ENCODE assay signal across 12 cellular contexts in the genomic region with DNA sequence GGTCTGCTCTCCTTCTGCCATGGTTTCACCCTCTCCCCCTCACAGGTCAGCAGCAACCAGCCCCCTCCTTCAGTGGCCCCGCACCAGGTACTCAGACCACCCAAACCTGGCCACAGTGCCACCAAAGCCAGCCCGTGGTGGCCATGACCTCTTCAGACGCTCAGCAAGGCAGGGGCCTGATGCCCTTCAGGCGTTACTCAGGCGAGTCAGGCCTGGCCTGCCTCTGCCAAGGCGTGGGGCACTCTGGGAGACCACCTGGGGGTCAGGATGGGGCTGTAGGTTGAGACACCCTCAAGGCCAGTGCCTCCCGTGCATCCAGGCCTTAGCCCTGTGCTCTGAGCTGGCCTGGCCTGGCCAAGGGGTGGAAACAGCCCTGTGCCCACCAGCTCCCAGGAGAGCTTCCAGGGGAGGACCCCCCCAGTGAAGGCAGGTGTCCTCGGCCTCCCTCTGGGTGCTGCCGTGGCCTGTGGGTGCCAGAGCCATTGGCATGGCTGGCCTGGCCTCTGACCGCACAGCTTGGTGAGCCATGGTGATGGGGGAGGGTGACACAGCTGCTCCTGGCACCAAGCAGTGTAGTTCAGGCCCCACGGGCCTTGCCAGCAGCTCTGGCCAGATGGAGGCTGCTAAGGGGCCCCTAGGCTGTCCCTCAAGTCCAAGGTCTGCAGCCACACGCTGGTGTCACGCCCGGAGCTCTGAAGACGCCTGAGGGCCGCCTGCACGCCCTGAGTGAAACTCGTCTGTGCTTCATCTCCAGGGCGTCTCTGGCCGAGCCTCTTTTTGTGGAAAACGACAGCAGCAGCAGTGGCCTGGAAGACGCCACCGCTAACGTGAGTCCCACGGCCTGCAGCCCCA. TPM values are rescaled to one million over a fixed set of nuclear protein-coding genes. Genes with fewer than 3 reads are reported as not detected.
DNase-seq lines count a peak whose midpoint lies in the region; ATAC-seq and TF ChIP-seq lines count a peak whose summit lies in the region.
"Had no signal": no experiment of that assay in that cellular context is flagged by ENCODE, and none has a peak within 500 bp of the region (broad histone marks: within the 10 kb centered on the region; RNA-seq: fewer than 3 reads in every experiment).

No MANE protein-coding gene starts in this region.

- H3K27ac ChIP-seq in BLaER1: peak overlapping the region; percentile 31
- peak overlapping the region; percentile 99 for H3K27ac ChIP-seq in RWPE1
- H3K27ac ChIP-seq in gastroesophageal sphincter: peak overlapping the region in 3 of 4 donors; percentile 31 to 77 (median 33)
- no peak overlapping the region for H3K27ac ChIP-seq in neuronal stem cell (replicated peaks; ENCODE audit: low read length)

- no peak overlapping the region for H2AFZ ChIP-seq in neuronal stem cell (ENCODE audit: low read length)

- no peak overlapping the region for H2AK5ac ChIP-seq in neuronal stem cell (ENCODE audit: low read depth, low read length)

- H2BK15ac ChIP-seq in neuronal stem cell (ENCODE audit: low read length): no peak overlapping the region

- H3K9me3 ChIP-seq in BLaER1 (no peaks in the 10 kb centered on the region), gastroesophageal sphincter (no peaks in the 10 kb centered on the region), neuronal stem cell (replicated peaks in 1 of 2; ENCODE audit: control insufficient read depth in 2 of 2, insufficient read depth in 1 of 2, low read depth in 1 of 2, low read length in 2 of 2) (no peaks in the 10 kb centered on the region)
- H3K9me3 ChIP-seq: SK-N-SH had no signal

- TF ChIP-seq CTCF in RWPE1 (conservative IDR thresholded peaks at IDR 0.05; ENCODE audit: low read depth) (no peak), gastroesophageal sphincter (IDR thresholded peaks at IDR 0.05) (no peak)

- H3K9ac ChIP-seq in BLaER1 (peak overlapping the region; percentile 34; the same call in 1 of the 2 replicates), neuronal stem cell (ENCODE audit: low read depth, low read length, poor library complexity) (peak overlapping the region; percentile 77)
- H3K9ac ChIP-seq: SK-N-SH had no signal

- POLR2A ChIA-PET in RWPE1 (lab: Yijun Ruan, JAX; ENCODE audit: low non-redundant PET): interaction anchor here (1.1 kb wide), 1 partner anchor 16 kb away, joined by 3 read pairs; a partner anchor contains a TSS

- TF ChIP-seq POLR2A in gastroesophageal sphincter (IDR thresholded peaks at IDR 0.05): no peak

- no peaks in the 10 kb centered on the region for H3K27me3 ChIP-seq in BLaER1
- H3K27me3 ChIP-seq in gastroesophageal sphincter: no peaks in the 10 kb centered on the region
- H3K27me3 ChIP-seq in neuronal stem cell (ENCODE audit: control insufficient read depth in 3 of 3, insufficient read depth in 3 of 3, low read depth in 1 of 3, low read length in 3 of 3): no peaks in the 10 kb centered on the region

- no peak overlapping the region for H2BK12ac ChIP-seq in neuronal stem cell (ENCODE audit: low read length)

- TF ChIP-seq EP300 in gastroesophageal sphincter (IDR thresholded peaks at IDR 0.05): no peak

- H3K4me1 ChIP-seq in BLaER1: peaks cover 71% of the 10 kb centered on the region
- peaks cover 3 to 89% (median 37%) of the 10 kb centered on the region in 3 donors for H3K4me1 ChIP-seq in gastroesophageal sphincter
- peaks cover 3 to 32% of the 10 kb centered on the region in 2 donors for H3K4me1 ChIP-seq in neuronal stem cell (ENCODE audit: control insufficient read depth in 2 of 2, insufficient read depth in 1 of 2, low read depth in 1 of 2, low read length in 2 of 2)

- H3K18ac ChIP-seq in neuronal stem cell (ENCODE audit: low read length): no peak overlapping the region

- ATAC-seq in gastroesophageal sphincter (no peak), HG03571 (IDR thresholded peaks at IDR 0.05; ENCODE audit: unreplicated experiment) (no peak), HG03280 (IDR thresholded peaks at IDR 0.05; ENCODE audit: unreplicated experiment) (no peak)

- H3K23ac ChIP-seq in neuronal stem cell (ENCODE audit: low read depth, low read length, poor library complexity): peak overlapping the region; percentile 61

- H2BK120ac ChIP-seq in neuronal stem cell (ENCODE audit: low read depth, low read length): no peak overlapping the region

- H3K4me2 ChIP-seq in BLaER1 (peak overlapping the region; percentile 42; the same call in 1 of the 2 replicates), neuronal stem cell (ENCODE audit: insufficient read depth, low read length, poor library complexity, severe bottlenecking) (no peak overlapping the region)
- H3K4me2 ChIP-seq: SK-N-SH had no signal

- CTCF ChIA-PET in RWPE1 (lab: Yijun Ruan, JAX): interaction anchor here (0.7 kb wide), 1 partner anchor 10 kb away, joined by 3 read pairs; no protein-coding TSS in a partner anchor

- H3K4ac ChIP-seq in neuronal stem cell (ENCODE audit: low read length): no peak overlapping the region

- H2BK5ac ChIP-seq in neuronal stem cell (ENCODE audit: low read length): no peak overlapping the region

- WGBS in gastroesophageal sphincter (ENCODE audit: low coverage in 1 of 2), 2 donors: 83 to 100% methylated on average over 1 of the region's 25 CpGs
- no CpG with 5 or more reads among the region's 25 CpGs for WGBS in neuronal stem cell (ENCODE audit: extremely low coverage in 2 of 2, insufficient read length in 2 of 2, insufficient replicate concordance in 1 of 2), 2 donors

- peak overlapping the region; percentile 68 for H4K8ac ChIP-seq in neuronal stem cell (ENCODE audit: low read depth, low read length)

- no peak overlapping the region for H3K4me3 ChIP-seq in BLaER1
- H3K4me3 ChIP-seq in gastroesophageal sphincter: no peak overlapping the region
- no peak overlapping the region for H3K4me3 ChIP-seq in neuronal stem cell (ENCODE audit: low read length in 2 of 2)

- peaks cover 90% of the 10 kb centered on the region for H4K20me1 ChIP-seq in BLaER1

- DNase-seq in RWPE1 (ENCODE audit: low spot score) (no peak), neuronal stem cell (ENCODE audit: low spot score) (no peak), NCI-H774 (lab: John Stamatoyannopoulos, UW) (no peak)
- no peak for DNase-seq in stimulated activated naive CD4-positive, alpha-beta T cell (lab: John Stamatoyannopoulos, UW)
- DNase-seq: CD4-positive, CD25-positive, alpha-beta regulatory T cell; NCI-H1105; NCI-H82; SK-N-SH had no signal

- no peak overlapping the region for H4K91ac ChIP-seq in neuronal stem cell (ENCODE audit: low read depth, low read length, poor library complexity)

- peaks cover 9% of the 10 kb centered on the region for H3K79me1 ChIP-seq in neuronal stem cell (ENCODE audit: low read depth, low read length)

- H3K36me3 ChIP-seq in BLaER1 (peaks cover 84% of the 10 kb centered on the region), gastroesophageal sphincter (peaks cover 0 to 79% of the 10 kb centered on the region in 2 donors), neuronal stem cell (replicated peaks in 1 of 2; ENCODE audit: control insufficient read depth in 2 of 2, insufficient read depth in 2 of 2, low read length in 2 of 2) (peaks cover 62 to 95% of the 10 kb centered on the region in 2 donors)

- no peak overlapping the region for H3K14ac ChIP-seq in neuronal stem cell (ENCODE audit: low read length)

RNA-seq across cellular contexts. Expression of a gene that starts 15.1 kb away (rescaled TPM):
- total RNA-seq in gastroesophageal sphincter: 1 to 10 TPM; 1.2 to 7.8 (median 3.6) TPM
- polyA plus RNA-seq in neuronal stem cell (2013, experiment 1 of 2): 31.8 TPM
- polyA plus RNA-seq in neuronal stem cell (2013, experiment 2 of 2): 33.0 TPM

RNA-seq across cellular contexts. Expression of a gene that starts 15.5 kb away (rescaled TPM):
- total RNA-seq in gastroesophageal sphincter: 100 to 1,000 TPM; 128 to 268 (median 205) TPM
- polyA plus RNA-seq in neuronal stem cell (2013, experiment 1 of 2): 34.8 TPM
- 32.9 TPM for polyA plus RNA-seq in neuronal stem cell (2013, experiment 2 of 2)
